Comparison of ENCODE assay signal across 8 cellular contexts in the genomic region with DNA sequence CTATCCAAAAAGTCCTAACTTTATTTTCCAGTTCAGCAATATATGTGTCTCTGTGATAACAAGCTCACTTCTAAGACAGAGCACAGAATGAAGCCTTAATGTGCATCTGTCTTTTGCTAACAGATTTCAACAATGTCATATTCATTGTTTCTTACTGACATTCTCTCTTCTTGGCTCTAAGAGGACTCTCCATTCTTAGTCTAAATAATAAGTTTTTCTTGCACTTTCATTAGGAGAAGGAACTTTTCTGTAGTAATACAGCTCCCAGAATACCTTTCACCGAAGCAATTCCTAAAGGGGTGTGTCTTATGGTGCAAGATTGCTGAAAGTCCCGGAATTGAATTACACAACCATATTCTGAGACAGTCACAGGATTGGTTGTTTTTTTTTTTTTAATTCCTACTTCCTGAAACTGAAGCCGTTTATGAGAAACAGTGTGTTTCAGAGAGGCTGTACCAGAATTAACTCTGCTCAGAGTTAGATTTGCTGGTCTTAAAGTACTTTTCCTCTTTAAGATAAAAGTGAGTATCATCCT. TPM values are rescaled to one million over a fixed set of nuclear protein-coding genes. Genes with fewer than 3 reads are reported as not detected.
DNase-seq lines count a peak whose midpoint lies in the region; ATAC-seq and TF ChIP-seq lines count a peak whose summit lies in the region.

Gene ALPK1 (plus strand): TSS at position 421 of the 535 bp plus-strand sequence.

- ATAC-seq in GM19043 (IDR thresholded peaks at IDR 0.05; ENCODE audit: low read depth, unreplicated experiment): peak; percentile 94
- ATAC-seq in HG03175 (IDR thresholded peaks at IDR 0.05; ENCODE audit: unreplicated experiment): peak; percentile 82
- peak; percentile 99 for ATAC-seq in mucosa of descending colon

- H3K9me3 ChIP-seq in colonic mucosa (no peaks in the 10 kb centered on the region), mucosa of descending colon (no peaks in the 10 kb centered on the region), vagina (no peaks in the 10 kb centered on the region)

- intact Hi-C loops in colonic mucosa (cut with DNase I): no loop called here
- intact Hi-C loops in mucosa of descending colon (cut with DNase I, micrococcal nuclease): no loop called here
- intact Hi-C loops in vagina (cut with DNase I): no loop called here

- H3K36me3 ChIP-seq in BJ (ENCODE audit: control insufficient read depth, insufficient read depth, low read length) (no peaks in the 10 kb centered on the region), colonic mucosa (no peaks in the 10 kb centered on the region), mucosa of descending colon (ENCODE audit: low read depth) (no peaks in the 10 kb centered on the region), vagina (no peaks in the 10 kb centered on the region)

- no peak for TF ChIP-seq CTCF in BJ (IDR thresholded peaks at IDR 0.05; ENCODE audit: insufficient read depth, low read depth, low read length)
- TF ChIP-seq CTCF in colonic mucosa (IDR thresholded peaks at IDR 0.05): no peak
- no peak for TF ChIP-seq CTCF in mucosa of descending colon (IDR thresholded peaks at IDR 0.05)
- no peak for TF ChIP-seq CTCF in vagina (IDR thresholded peaks at IDR 0.05)

- peak within 1 kb of the TSS in 1 of 2 donors; percentile 62 for H3K9ac ChIP-seq in colonic mucosa (ENCODE audit: low read depth in 2 of 2, low read length in 2 of 2)

- H3K4me1 ChIP-seq in colonic mucosa: no peaks in the 10 kb centered on the region
- peaks cover 8% of the 10 kb centered on the region for H3K4me1 ChIP-seq in mucosa of descending colon (ENCODE audit: low read depth)
- H3K4me1 ChIP-seq in vagina: peaks cover 16% of the 10 kb centered on the region

- TF ChIP-seq POLR2A in vagina (IDR thresholded peaks at IDR 0.05): peak in 1 of 2 donors; percentile 58

- H3K27ac ChIP-seq in colonic mucosa (peak within 1 kb of the TSS; percentile 68), vagina (peak within 1 kb of the TSS; percentile 76)

- DNase-seq in BJ (ENCODE audit: low read depth) (peak; percentile 85), RKO (ENCODE audit: low spot score) (peak; percentile 95), colonic mucosa (peak; percentile 60), mucosa of descending colon (peak in 1 of 3 donors; percentile 53), vagina (ENCODE audit: extremely low spot score in 2 of 2) (no peak)
- DNase-seq in activated effector memory CD4-positive, alpha-beta T cell treated with anti-CD3 and anti-CD28 coated beads, Interleukin-2, amount 50 U/mL, for 16 hours: no peak

- CTCF ChIA-PET in BJ (lab: Yijun Ruan, JAX): interaction anchor here (0.6 to 1.0 kb wide), 5 partner anchors 15 to 828 kb away, joined by 3 to 4 read pairs (median 3); no protein-coding TSS in a partner anchor

- H3K27me3 ChIP-seq in BJ (ENCODE audit: control insufficient read depth, insufficient read depth, low read length) (no peaks in the 10 kb centered on the region), colonic mucosa (no peaks in the 10 kb centered on the region), vagina (no peaks in the 10 kb centered on the region)

- H3K4me3 ChIP-seq in BJ (ENCODE audit: low read depth, low read length) (peak within 1 kb of the TSS; percentile 49), colonic mucosa (peak within 1 kb of the TSS; percentile 27), mucosa of descending colon (no peak within 1 kb of the TSS), vagina (peak within 1 kb of the TSS; percentile 42 to 45)

- POLR2A ChIA-PET in BJ (lab: Charles Lee): interaction anchor here (0.7 to 1.0 kb wide), 2 partner anchors 11 to 13 kb away, joined by 5 to 6 read pairs; no protein-coding TSS in a partner anchor

RNA-seq across cellular contexts. Expression of gene ALPK1, which starts in this region (rescaled TPM):
- polyA plus RNA-seq in BJ (2011; rRNA removed): 7.6 and 11.8 TPM in 2 replicates
- polyA minus RNA-seq in BJ (2011; rRNA and poly(A)+ RNA removed): 10.6 and 11.3 TPM in 2 replicates
- total RNA-seq in colonic mucosa (10 to 100 TPM; 22.5 to 22.9 TPM), mucosa of descending colon (10 to 100 TPM; 23.1 to 39.8 (median 31.0) TPM), vagina (32.2 TPM)

Comparison
In these comparisons a context has a peak if more than half of its experiments do, and no peak if none do; other contexts are left out.
1. DNase-seq: peak in BJ (single experiment), RKO (single experiment) and colonic mucosa (single experiment); none in vagina (0 of 2) and activated effector memory CD4-positive, alpha-beta T cell treated with anti-CD3 and anti-CD28 coated beads, Interleukin-2, amount 50 U/mL, for 16 hours (single experiment).
2. Peak in every context shown above with its lines, with median percentiles within 50 percentile points of each other: ATAC-seq.